Comparison of ENCODE assay signal across 7 cellular contexts in the genomic region with DNA sequence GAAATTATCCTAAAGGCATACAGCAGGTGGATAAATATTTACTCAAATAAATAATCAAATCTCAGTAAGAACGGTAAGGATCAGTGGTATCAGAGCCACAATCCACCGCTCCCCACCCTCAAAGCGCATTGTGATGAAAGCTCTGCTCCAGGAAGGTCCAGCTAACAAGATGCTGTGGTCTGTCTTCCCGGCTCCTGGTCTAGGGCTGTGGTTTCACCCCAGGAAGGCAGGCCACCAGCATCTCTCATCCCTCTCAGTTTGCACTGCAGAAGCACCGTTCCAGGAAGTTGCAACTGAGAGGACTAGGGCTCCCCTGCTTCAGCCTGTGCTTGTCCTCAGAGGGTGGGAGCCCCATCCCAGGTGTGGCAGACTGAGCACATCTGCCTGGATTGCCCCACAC.
A peak's percentile ranks its signal among the peaks of the same experiment; 100 is the strongest.
DNase-seq lines count a peak whose midpoint lies in the region; ATAC-seq, FAIRE-seq and TF ChIP-seq lines count a peak whose summit lies in the region.
"Not testable (repeated sequence)": the region's sequence is repeated elsewhere in the genome, so short reads cannot be mapped to it uniquely, and the experiment has no call there.

No MANE protein-coding gene starts in this region.

- not testable (repeated sequence) for H4K8ac ChIP-seq in trophoblast cell (ENCODE audit: low read depth, low read length)

- H3K18ac ChIP-seq in trophoblast cell (ENCODE audit: low read length): peak overlapping the region; percentile 14

- H3K4me1 Mint-ChIP-seq in CD4-positive, alpha-beta T cell (ENCODE audit: low read depth): peaks cover 61% of the 10 kb centered on the region
- H3K4me1 Mint-ChIP-seq in T-cell: peaks cover 47 to 62% (median 59%) of the 10 kb centered on the region in 3 donors
- peaks cover 71% of the 10 kb centered on the region for H3K4me1 Mint-ChIP-seq in activated naive CD4-positive, alpha-beta T cell treated with anti-CD3 and anti-CD28 coated beads, Interleukin-2, amount 50 U/mL, for 24 hours

- not testable (repeated sequence) for H2BK12ac ChIP-seq in trophoblast cell (ENCODE audit: low read length)

- not testable (repeated sequence) for H3K27me3 ChIP-seq in CD4-positive, alpha-beta T cell (ENCODE audit: control insufficient read depth, insufficient read depth, low read length); Loucy (ENCODE audit: insufficient read depth, low read length, poor library complexity, severe bottlenecking); left ventricle myocardium inferior (ENCODE audit: low read depth); trophoblast cell (ENCODE audit: insufficient read depth, low read length)

- POLR2A ChIA-PET in CD4-positive, alpha-beta T cell (lab: Charles Lee); T-cell (lab: Charles Lee): not testable (repeated sequence)

- peak overlapping the region; percentile 88 for H3K27ac Mint-ChIP-seq in CD4-positive, alpha-beta T cell
- H3K27ac Mint-ChIP-seq in T-cell: peak overlapping the region; percentile 28 to 83
- peak overlapping the region; percentile 77 for H3K27ac Mint-ChIP-seq in activated naive CD4-positive, alpha-beta T cell treated with anti-CD3 and anti-CD28 coated beads, Interleukin-2, amount 50 U/mL, for 24 hours

- H3K9ac ChIP-seq in Loucy (ENCODE audit: low read depth, low read length, poor library complexity, severe bottlenecking): peak overlapping the region; percentile 69
- H3K9ac ChIP-seq in trophoblast cell (ENCODE audit: low read length): not testable (repeated sequence)

- H3F3A ChIP-seq in Loucy (ENCODE audit: low read depth): not testable (repeated sequence)

- H3K14ac ChIP-seq in trophoblast cell (ENCODE audit: low read length): not testable (repeated sequence)

- not testable (repeated sequence) for H3K9me3 ChIP-seq in CD4-positive, alpha-beta T cell (ENCODE audit: control insufficient read depth, low read length); Loucy (ENCODE audit: insufficient read depth, low read depth, low read length); left ventricle myocardium inferior (replicated peaks); trophoblast cell (ENCODE audit: insufficient read depth, low read depth, low read length)

- not testable (repeated sequence) for H2BK5ac ChIP-seq in trophoblast cell (ENCODE audit: low read depth, low read length, poor library complexity)

- H4K20me1 ChIP-seq in Loucy (ENCODE audit: insufficient read depth, low read length, poor library complexity, severe bottlenecking): not testable (repeated sequence)

- H3K27me3 Mint-ChIP-seq in CD4-positive, alpha-beta T cell; T-cell; activated naive CD4-positive, alpha-beta T cell treated with anti-CD3 and anti-CD28 coated beads, Interleukin-2, amount 50 U/mL, for 24 hours: not testable (repeated sequence)

- not testable (repeated sequence) for DNase-seq in CD4-positive, alpha-beta T cell; GM12891 (ENCODE audit: insufficient read length, low spot score); T-cell; left ventricle myocardium inferior; trophoblast cell

- ATAC-seq in CD4-positive, alpha-beta T cell (ENCODE audit: poor library complexity); T-cell (replicated peaks in 1 of 4): not testable (repeated sequence)

- H3K4me1 ChIP-seq in Loucy (ENCODE audit: insufficient read depth, low read length, poor library complexity, severe bottlenecking): peaks cover 47% of the 10 kb centered on the region
- peaks cover 33% of the 10 kb centered on the region for H3K4me1 ChIP-seq in left ventricle myocardium inferior
- peaks cover 13 to 19% of the 10 kb centered on the region in 2 experiments for H3K4me1 ChIP-seq in trophoblast cell (ENCODE audit: control insufficient read depth in 1 of 2, insufficient read depth in 2 of 2, low read length in 2 of 2)

- not testable (repeated sequence) for H2BK120ac ChIP-seq in trophoblast cell (ENCODE audit: insufficient read depth, low read length, poor library complexity)

- WGBS in trophoblast cell (ENCODE audit: extremely low coverage, insufficient coverage, insufficient read length): no CpG with 5 or more reads among the region's 5 CpGs

- not testable (repeated sequence) for H2AK5ac ChIP-seq in trophoblast cell (ENCODE audit: low read length)

- H3K9me2 ChIP-seq in Loucy (replicated peaks; ENCODE audit: low read depth, low read length): not testable (repeated sequence)

- not testable (repeated sequence) for TF ChIP-seq POLR2A in GM12891 (IDR thresholded peaks at IDR 0.05; ENCODE audit: low read depth, low read length)

- peak overlapping the region; percentile 64 for H3K4me3 ChIP-seq in Loucy (ENCODE audit: low read length, poor library complexity, severe bottlenecking)
- not testable (repeated sequence) for H3K4me3 ChIP-seq in left ventricle myocardium inferior; trophoblast cell (ENCODE audit: low read depth, low read length)

- H3K4me3 Mint-ChIP-seq in CD4-positive, alpha-beta T cell; activated naive CD4-positive, alpha-beta T cell treated with anti-CD3 and anti-CD28 coated beads, Interleukin-2, amount 50 U/mL, for 24 hours: not testable (repeated sequence)
- H3K4me3 Mint-ChIP-seq in T-cell: peak overlapping the region in 1 of 3 donors; percentile 37

- H3K79me1 ChIP-seq in trophoblast cell (ENCODE audit: low read length): not testable (repeated sequence)

- H2AFZ ChIP-seq in Loucy (ENCODE audit: low read length); trophoblast cell (ENCODE audit: insufficient read depth, low read length, poor library complexity): not testable (repeated sequence)

- H3K36me3 Mint-ChIP-seq in CD4-positive, alpha-beta T cell (ENCODE audit: low read depth): peaks cover 32% of the 10 kb centered on the region
- H3K36me3 Mint-ChIP-seq in T-cell: peaks cover 19% of the 10 kb centered on the region
- H3K36me3 Mint-ChIP-seq in activated naive CD4-positive, alpha-beta T cell treated with anti-CD3 and anti-CD28 coated beads, Interleukin-2, amount 50 U/mL, for 24 hours: not testable (repeated sequence)

- H3K79me2 ChIP-seq in Loucy (ENCODE audit: insufficient read depth, low read length): peaks cover 16% of the 10 kb centered on the region; the same call in 1 of the 2 replicates
- not testable (repeated sequence) for H3K79me2 ChIP-seq in trophoblast cell (ENCODE audit: control insufficient read depth, insufficient read depth, low read length, poor library complexity)

- not testable (repeated sequence) for H3K4ac ChIP-seq in trophoblast cell (ENCODE audit: low read depth, low read length)

- H3K23ac ChIP-seq in trophoblast cell (ENCODE audit: low read length): not testable (repeated sequence)

- intact Hi-C loops in CD4-positive, alpha-beta T cell (cut with DNase I, micrococcal nuclease); left ventricle myocardium inferior (cut with micrococcal nuclease): not testable (repeated sequence)

- not testable (repeated sequence) for H3K36me3 ChIP-seq in Loucy (ENCODE audit: insufficient read depth, low read length); trophoblast cell (ENCODE audit: control insufficient read depth in 1 of 2, insufficient read depth in 2 of 2, low read length in 2 of 2)
- H3K36me3 ChIP-seq in left ventricle myocardium inferior: peaks cover 18% of the 10 kb centered on the region

- not testable (repeated sequence) for H3K27ac ChIP-seq in CD4-positive, alpha-beta T cell (ENCODE audit: low read depth, low read length); trophoblast cell (ENCODE audit: low read depth, low read length)
- H3K27ac ChIP-seq in left ventricle myocardium inferior (replicated peaks): peak overlapping the region; percentile 50

- H4K91ac ChIP-seq in trophoblast cell (ENCODE audit: low read depth, low read length): not testable (repeated sequence)

- not testable (repeated sequence) for H3K9me3 Mint-ChIP-seq in CD4-positive, alpha-beta T cell; T-cell; activated naive CD4-positive, alpha-beta T cell treated with anti-CD3 and anti-CD28 coated beads, Interleukin-2, amount 50 U/mL, for 24 hours

- CTCF ChIA-PET in CD4-positive, alpha-beta T cell (lab: Charles Lee); T-cell (lab: Charles Lee): not testable (repeated sequence)

- peak; percentile 71 for FAIRE-seq in GM12891 (lab: Jason Lieb, UNC)

- H4K12ac ChIP-seq in trophoblast cell (ENCODE audit: low read depth, low read length): not testable (repeated sequence)

- peak overlapping the region; percentile 94 for H3K4me2 ChIP-seq in Loucy (ENCODE audit: low read depth, low read length, poor library complexity, severe bottlenecking)
- H3K4me2 ChIP-seq in trophoblast cell (ENCODE audit: low read length): not testable (repeated sequence)

- TF ChIP-seq CTCF in CD4-positive, alpha-beta T cell (IDR thresholded peaks at IDR 0.05); Loucy (conservative IDR thresholded peaks at IDR 0.05; ENCODE audit: low read length); left ventricle myocardium inferior (IDR thresholded peaks at IDR 0.05; ENCODE audit: borderline replicate concordance): not testable (repeated sequence)
